In the genomic region with DNA sequence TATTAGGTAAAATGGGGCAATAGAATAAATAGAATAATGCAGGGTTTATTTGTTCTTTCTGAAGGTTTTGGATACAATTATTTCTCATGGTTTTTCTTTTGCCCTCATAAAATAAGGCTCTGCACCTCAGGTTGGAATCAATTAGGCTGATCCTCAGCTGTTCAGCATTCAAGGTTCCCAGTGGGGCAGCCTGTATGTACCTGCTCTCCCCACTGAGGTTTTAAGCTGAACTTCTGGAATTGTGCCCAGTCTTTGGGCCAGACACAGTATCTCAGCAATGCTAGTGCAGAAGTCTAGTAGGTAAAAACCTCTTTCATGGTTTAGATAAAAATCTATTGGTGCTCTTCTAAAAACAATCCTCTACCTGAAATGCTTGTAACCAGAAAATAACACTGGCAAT, we compare ENCODE assay signal across 1 cellular context.
TF ChIP-seq lines count a peak whose summit lies in the region.

No MANE protein-coding gene starts in this region.

TF ChIP-seq in WTC11, 78 proteins besides CTCF, POLR2A, EP300 and RAD21 (continued from another document):
- TF ChIP-seq KAT7 (CRISPR knock-in tag; IDR thresholded peaks at IDR 0.05; ENCODE audit: borderline replicate concordance) (no peak), SMAD4 (CRISPR knock-in tag; IDR thresholded peaks at IDR 0.05) (no peak), ESRRA (CRISPR knock-in tag; IDR thresholded peaks at IDR 0.05; ENCODE audit: borderline replicate concordance) (no peak), TCF7 (CRISPR knock-in tag; IDR thresholded peaks at IDR 0.05; ENCODE audit: low read depth) (no peak), GABPB1 (CRISPR knock-in tag; IDR thresholded peaks at IDR 0.05) (no peak), NR1H2 (CRISPR knock-in tag; IDR thresholded peaks at IDR 0.05) (no peak), ETV6 (CRISPR knock-in tag; IDR thresholded peaks at IDR 0.05) (no peak)
- TF ChIP-seq, protein P1, sequence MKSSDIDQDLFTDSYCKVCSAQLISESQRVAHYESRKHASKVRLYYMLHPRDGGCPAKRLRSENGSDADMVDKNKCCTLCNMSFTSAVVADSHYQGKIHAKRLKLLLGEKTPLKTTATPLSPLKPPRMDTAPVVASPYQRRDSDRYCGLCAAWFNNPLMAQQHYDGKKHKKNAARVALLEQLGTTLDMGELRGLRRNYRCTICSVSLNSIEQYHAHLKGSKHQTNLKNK (CRISPR knock-in tag; IDR thresholded peaks at IDR 0.05) = no peak
- TF ChIP-seq, protein P2, sequence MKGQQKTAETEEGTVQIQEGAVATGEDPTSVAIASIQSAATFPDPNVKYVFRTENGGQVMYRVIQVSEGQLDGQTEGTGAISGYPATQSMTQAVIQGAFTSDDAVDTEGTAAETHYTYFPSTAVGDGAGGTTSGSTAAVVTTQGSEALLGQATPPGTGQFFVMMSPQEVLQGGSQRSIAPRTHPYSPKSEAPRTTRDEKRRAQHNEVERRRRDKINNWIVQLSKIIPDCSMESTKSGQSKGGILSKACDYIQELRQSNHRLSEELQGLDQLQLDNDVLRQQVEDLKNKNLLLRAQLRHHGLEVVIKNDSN (CRISPR knock-in tag; IDR thresholded peaks at IDR 0.05) = no peak
- TF ChIP-seq, protein P3, sequence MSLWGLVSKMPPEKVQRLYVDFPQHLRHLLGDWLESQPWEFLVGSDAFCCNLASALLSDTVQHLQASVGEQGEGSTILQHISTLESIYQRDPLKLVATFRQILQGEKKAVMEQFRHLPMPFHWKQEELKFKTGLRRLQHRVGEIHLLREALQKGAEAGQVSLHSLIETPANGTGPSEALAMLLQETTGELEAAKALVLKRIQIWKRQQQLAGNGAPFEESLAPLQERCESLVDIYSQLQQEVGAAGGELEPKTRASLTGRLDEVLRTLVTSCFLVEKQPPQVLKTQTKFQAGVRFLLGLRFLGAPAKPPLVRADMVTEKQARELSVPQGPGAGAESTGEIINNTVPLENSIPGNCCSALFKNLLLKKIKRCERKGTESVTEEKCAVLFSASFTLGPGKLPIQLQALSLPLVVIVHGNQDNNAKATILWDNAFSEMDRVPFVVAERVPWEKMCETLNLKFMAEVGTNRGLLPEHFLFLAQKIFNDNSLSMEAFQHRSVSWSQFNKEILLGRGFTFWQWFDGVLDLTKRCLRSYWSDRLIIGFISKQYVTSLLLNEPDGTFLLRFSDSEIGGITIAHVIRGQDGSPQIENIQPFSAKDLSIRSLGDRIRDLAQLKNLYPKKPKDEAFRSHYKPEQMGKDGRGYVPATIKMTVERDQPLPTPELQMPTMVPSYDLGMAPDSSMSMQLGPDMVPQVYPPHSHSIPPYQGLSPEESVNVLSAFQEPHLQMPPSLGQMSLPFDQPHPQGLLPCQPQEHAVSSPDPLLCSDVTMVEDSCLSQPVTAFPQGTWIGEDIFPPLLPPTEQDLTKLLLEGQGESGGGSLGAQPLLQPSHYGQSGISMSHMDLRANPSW (CRISPR knock-in tag; conservative IDR thresholded peaks at IDR 0.05; ENCODE audit: low read depth) = no peak
- TF ChIP-seq, protein P4, sequence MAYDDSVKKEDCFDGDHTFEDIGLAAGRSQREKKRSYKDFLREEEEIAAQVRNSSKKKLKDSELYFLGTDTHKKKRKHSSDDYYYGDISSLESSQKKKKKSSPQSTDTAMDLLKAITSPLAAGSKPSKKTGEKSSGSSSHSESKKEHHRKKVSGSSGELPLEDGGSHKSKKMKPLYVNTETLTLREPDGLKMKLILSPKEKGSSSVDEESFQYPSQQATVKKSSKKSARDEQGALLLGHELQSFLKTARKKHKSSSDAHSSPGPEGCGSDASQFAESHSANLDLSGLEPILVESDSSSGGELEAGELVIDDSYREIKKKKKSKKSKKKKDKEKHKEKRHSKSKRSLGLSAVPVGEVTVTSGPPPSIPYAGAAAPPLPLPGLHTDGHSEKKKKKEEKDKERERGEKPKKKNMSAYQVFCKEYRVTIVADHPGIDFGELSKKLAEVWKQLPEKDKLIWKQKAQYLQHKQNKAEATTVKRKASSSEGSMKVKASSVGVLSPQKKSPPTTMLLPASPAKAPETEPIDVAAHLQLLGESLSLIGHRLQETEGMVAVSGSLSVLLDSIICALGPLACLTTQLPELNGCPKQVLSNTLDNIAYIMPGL (CRISPR knock-in tag; IDR thresholded peaks at IDR 0.05) = no peak
- TF ChIP-seq, protein P5, sequence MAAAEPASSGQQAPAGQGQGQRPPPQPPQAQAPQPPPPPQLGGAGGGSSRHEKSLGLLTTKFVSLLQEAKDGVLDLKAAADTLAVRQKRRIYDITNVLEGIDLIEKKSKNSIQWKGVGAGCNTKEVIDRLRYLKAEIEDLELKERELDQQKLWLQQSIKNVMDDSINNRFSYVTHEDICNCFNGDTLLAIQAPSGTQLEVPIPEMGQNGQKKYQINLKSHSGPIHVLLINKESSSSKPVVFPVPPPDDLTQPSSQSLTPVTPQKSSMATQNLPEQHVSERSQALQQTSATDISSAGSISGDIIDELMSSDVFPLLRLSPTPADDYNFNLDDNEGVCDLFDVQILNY (CRISPR knock-in tag; IDR thresholded peaks at IDR 0.05) = no peak
